ENCODE assay signal across 8 cellular contexts in the genomic region with DNA sequence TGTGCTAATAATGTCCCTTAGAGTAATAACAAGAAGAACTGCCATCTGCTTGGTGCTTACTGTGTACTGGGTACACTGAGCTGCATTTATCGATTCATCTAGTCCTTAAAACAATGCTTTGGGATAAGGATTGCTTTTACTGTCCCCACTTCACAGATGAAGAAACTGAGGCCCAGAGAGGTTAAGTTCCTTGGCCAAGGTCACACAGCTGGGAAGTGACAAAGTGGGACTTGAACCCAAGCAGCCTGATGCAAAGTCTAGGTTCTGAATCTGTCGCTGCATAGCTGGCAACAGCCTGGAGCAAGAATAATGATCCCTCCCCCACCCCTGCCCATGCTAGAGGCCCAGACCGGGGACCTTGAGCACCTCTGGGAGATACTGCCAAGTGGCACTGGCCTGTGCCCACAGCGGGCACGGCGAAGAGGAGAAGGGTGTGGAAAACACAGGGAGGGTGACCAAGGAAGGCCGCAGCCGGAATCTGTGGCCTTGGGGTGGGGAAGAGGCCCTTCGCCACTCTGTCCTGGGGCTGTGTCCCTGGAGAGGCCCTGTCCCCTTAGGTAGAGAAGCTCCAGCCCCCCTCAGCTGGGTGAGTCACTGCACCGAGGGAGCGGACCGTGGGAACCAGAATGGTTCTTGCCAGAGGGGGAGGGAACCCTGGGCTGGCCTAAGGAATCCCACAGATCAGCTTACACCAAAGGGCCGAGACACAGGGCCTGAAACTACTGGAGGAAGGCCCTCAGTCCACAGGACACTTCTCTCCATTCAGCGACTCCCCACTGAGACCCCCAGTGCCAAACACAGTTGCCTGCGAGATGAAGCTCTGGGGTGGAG. TPM values are rescaled to one million over a fixed set of nuclear protein-coding genes. Genes with fewer than 3 reads are reported as not detected.
A peak's percentile ranks its signal among the peaks of the same experiment; 100 is the strongest.
DNase-seq lines count a peak whose midpoint lies in the region; ATAC-seq and TF ChIP-seq lines count a peak whose summit lies in the region.

No MANE protein-coding gene starts in this region.

- H3K27me3 ChIP-seq in CD8-positive, alpha-beta memory T cell (ENCODE audit: insufficient read depth, low read length, poor library complexity, severe bottlenecking), result no peaks in the 10 kb centered on the region
- peaks cover 0 to 9% (median 0%) of the 10 kb centered on the region in 3 donors for H3K27me3 ChIP-seq in psoas muscle (ENCODE audit: insufficient read depth in 3 of 3, low read length in 2 of 3)

- no peak for TF ChIP-seq CTCF in psoas muscle (IDR thresholded peaks at IDR 0.05)

- intact Hi-C loops in psoas muscle (cut with DNase I), result loop anchor here in 1 of 2 donors (5.0 kb wide), 1 partner anchor 96 kb away; no protein-coding TSS in a partner anchor

- peak overlapping the region in 2 of 8 donors; percentile 41 to 56 for H3K27ac Mint-ChIP-seq in CD8-positive, alpha-beta memory T cell

- peak overlapping the region in 6 of 7 donors; percentile 14 to 98 (median 90) for H3K4me3 Mint-ChIP-seq in CD8-positive, alpha-beta memory T cell

- ATAC-seq in SK-N-SH treated with all-trans-retinoic acid at 6 μM for 48 hours, result peak; percentile 73
- ATAC-seq in psoas muscle, result peak; percentile 57 to 65 (median 62)
- ATAC-seq in HG03354 (IDR thresholded peaks at IDR 0.05; ENCODE audit: poor library complexity, severe bottlenecking, unreplicated experiment), result no peak
- no peak for ATAC-seq in HG03196 (IDR thresholded peaks at IDR 0.05; ENCODE audit: unreplicated experiment)

- WGBS in psoas muscle, 3 donors, result 33 to 38% (median 36%) methylated on average over 15 of the region's 15 CpGs

- H3K9me3 ChIP-seq in CD8-positive, alpha-beta memory T cell (ENCODE audit: low read length), result no peaks in the 10 kb centered on the region
- H3K9me3 ChIP-seq in psoas muscle, result no peaks in the 10 kb centered on the region

- H3K27ac ChIP-seq in CD8-positive, alpha-beta memory T cell (ENCODE audit: low read depth, low read length), result no peak overlapping the region
- H3K27ac ChIP-seq in psoas muscle, result peak overlapping the region; percentile 67

- H3K27me3 Mint-ChIP-seq in CD8-positive, alpha-beta memory T cell, result peaks cover 3 to 4% of the 10 kb centered on the region in 2 donors

- no peak overlapping the region for H3K4me3 ChIP-seq in CD8-positive, alpha-beta memory T cell (ENCODE audit: low read length)
- peak overlapping the region; percentile 68 for H3K4me3 ChIP-seq in psoas muscle

- H3K36me3 ChIP-seq in CD8-positive, alpha-beta memory T cell (ENCODE audit: insufficient read depth, low read length), result no peaks in the 10 kb centered on the region
- H3K36me3 ChIP-seq in psoas muscle (ENCODE audit: insufficient read depth in 1 of 2, low read depth in 1 of 2), result no peaks in the 10 kb centered on the region

- CTCF ChIA-PET in CD8-positive, alpha-beta memory T cell (lab: Charles Lee), result interaction anchor here (1.7 to 5.4 kb wide), 2 partner anchors 9 to 111 kb away, joined by 5 to 43 read pairs; no protein-coding TSS in a partner anchor

- DNase-seq in CD8-positive, alpha-beta memory T cell, result no peak
- DNase-seq in glomerular visceral epithelial cell (ENCODE audit: extremely low spot score) (peak; percentile 82), psoas muscle (peak; percentile 76 to 87), NCI-H1092 treated with DMSO at 0.1 percent for 48 hours (lab: John Stamatoyannopoulos, UW) (no peak)
- DNase-seq in activated CD8-positive, alpha-beta memory T cell treated with anti-CD3 and anti-CD28 coated beads, Interleukin-2, amount 50 U/mL, for 48 hours, result no peak

- peaks cover 54 to 73% (median 58%) of the 10 kb centered on the region in 3 donors for H3K4me1 Mint-ChIP-seq in CD8-positive, alpha-beta memory T cell

- POLR2A ChIA-PET in CD8-positive, alpha-beta memory T cell (lab: Charles Lee), result interaction anchor here (0.7 to 3.6 kb wide), 5 partner anchors 9 to 287 kb away, joined by 3 to 54 read pairs (median 3); a partner anchor contains a TSS

- H3K9me3 Mint-ChIP-seq in CD8-positive, alpha-beta memory T cell, result no peaks in the 10 kb centered on the region

- peaks cover 4% of the 10 kb centered on the region for H3K4me1 ChIP-seq in CD8-positive, alpha-beta memory T cell (ENCODE audit: insufficient read depth, low read length)
- H3K4me1 ChIP-seq in psoas muscle, result peaks cover 46% of the 10 kb centered on the region

- H3K36me3 Mint-ChIP-seq in CD8-positive, alpha-beta memory T cell, result peaks cover 0 to 8% (median 0%) of the 10 kb centered on the region in 3 donors

TF ChIP-seq in SK-N-SH treated with all-trans-retinoic acid at 6 μM for 48 hours, 23 proteins besides CTCF, POLR2A, EP300 and RAD21:
- TF ChIP-seq BACH2 (CRISPR knock-in tag; IDR thresholded peaks at IDR 0.05; ENCODE audit: borderline replicate concordance) (no peak), ZFP30 (CRISPR knock-in tag; IDR thresholded peaks at IDR 0.05) (no peak), ZNF8 (CRISPR knock-in tag; IDR thresholded peaks at IDR 0.05) (no peak), SNAI2 (CRISPR knock-in tag; IDR thresholded peaks at IDR 0.05) (no peak), PPARA (CRISPR knock-in tag; IDR thresholded peaks at IDR 0.05; ENCODE audit: borderline replicate concordance) (no peak), CREB5 (CRISPR knock-in tag; IDR thresholded peaks at IDR 0.05; ENCODE audit: low read depth) (no peak), ARNTL (CRISPR knock-in tag; IDR thresholded peaks at IDR 0.05; ENCODE audit: borderline replicate concordance, low read depth) (no peak), ISL1 (CRISPR knock-in tag; IDR thresholded peaks at IDR 0.05) (no peak), TOX (CRISPR knock-in tag; IDR thresholded peaks at IDR 0.05; ENCODE audit: borderline replicate concordance) (no peak), ZNF565 (CRISPR knock-in tag; conservative IDR thresholded peaks at IDR 0.05; ENCODE audit: low read depth) (no peak), TCF4 (CRISPR knock-in tag; IDR thresholded peaks at IDR 0.05; ENCODE audit: borderline replicate concordance) (no peak), ZFP3 (CRISPR knock-in tag; IDR thresholded peaks at IDR 0.05) (no peak), ESRRG (CRISPR knock-in tag; IDR thresholded peaks at IDR 0.05) (no peak)
- TF ChIP-seq, protein P1, sequence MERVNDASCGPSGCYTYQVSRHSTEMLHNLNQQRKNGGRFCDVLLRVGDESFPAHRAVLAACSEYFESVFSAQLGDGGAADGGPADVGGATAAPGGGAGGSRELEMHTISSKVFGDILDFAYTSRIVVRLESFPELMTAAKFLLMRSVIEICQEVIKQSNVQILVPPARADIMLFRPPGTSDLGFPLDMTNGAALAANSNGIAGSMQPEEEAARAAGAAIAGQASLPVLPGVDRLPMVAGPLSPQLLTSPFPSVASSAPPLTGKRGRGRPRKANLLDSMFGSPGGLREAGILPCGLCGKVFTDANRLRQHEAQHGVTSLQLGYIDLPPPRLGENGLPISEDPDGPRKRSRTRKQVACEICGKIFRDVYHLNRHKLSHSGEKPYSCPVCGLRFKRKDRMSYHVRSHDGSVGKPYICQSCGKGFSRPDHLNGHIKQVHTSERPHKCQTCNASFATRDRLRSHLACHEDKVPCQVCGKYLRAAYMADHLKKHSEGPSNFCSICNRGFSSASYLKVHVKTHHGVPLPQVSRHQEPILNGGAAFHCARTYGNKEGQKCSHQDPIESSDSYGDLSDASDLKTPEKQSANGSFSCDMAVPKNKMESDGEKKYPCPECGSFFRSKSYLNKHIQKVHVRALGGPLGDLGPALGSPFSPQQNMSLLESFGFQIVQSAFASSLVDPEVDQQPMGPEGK (CRISPR knock-in tag; IDR thresholded peaks at IDR 0.05; ENCODE audit: borderline replicate concordance), result no peak
TF ChIP-seq in SK-N-SH treated with all-trans-retinoic acid at 6 μM for 48 hours: peak in this region for 0.

RNA-seq across cellular contexts. Expression of gene PLXND1, which starts 3.5 kb away (rescaled TPM):
- 10 to 100 TPM; 12.1 to 15.2 TPM for total RNA-seq in CD8-positive, alpha-beta memory T cell
- 17.3 TPM for polyA plus RNA-seq in CD8-positive, alpha-beta memory T cell
- total RNA-seq in psoas muscle, result 10 to 100 TPM; 28.2 to 49.9 (median 31.9) TPM
- 10 to 100 TPM; 15.5 to 24.0 (median 20.7) TPM for polyA plus RNA-seq in psoas muscle

RNA-seq across cellular contexts. Expression of gene H1-8, which starts 60.0 kb away (rescaled TPM):
- total RNA-seq in CD8-positive, alpha-beta memory T cell, result not detected
- polyA plus RNA-seq in CD8-positive, alpha-beta memory T cell, result not detected
- total RNA-seq in psoas muscle, result not detected
- polyA plus RNA-seq in psoas muscle, result not detected

Comparison
In these comparisons a context has a peak if more than half of its experiments do, and no peak if none do; other contexts are left out.
1. DNase-seq: peak in glomerular visceral epithelial cell (single experiment) and psoas muscle (2 of 2); none in CD8-positive, alpha-beta memory T cell (0 of 5), NCI-H1092 treated with DMSO at 0.1 percent for 48 hours (single experiment) and activated CD8-positive, alpha-beta memory T cell treated with anti-CD3 and anti-CD28 coated beads, Interleukin-2, amount 50 U/mL, for 48 hours (single experiment).
2. ATAC-seq: peak in SK-N-SH treated with all-trans-retinoic acid at 6 μM for 48 hours (single experiment) and psoas muscle (4 of 4); none in HG03354 (single experiment) and HG03196 (single experiment).